8 cellular contexts compared by ENCODE assay signal in the genomic region with DNA sequence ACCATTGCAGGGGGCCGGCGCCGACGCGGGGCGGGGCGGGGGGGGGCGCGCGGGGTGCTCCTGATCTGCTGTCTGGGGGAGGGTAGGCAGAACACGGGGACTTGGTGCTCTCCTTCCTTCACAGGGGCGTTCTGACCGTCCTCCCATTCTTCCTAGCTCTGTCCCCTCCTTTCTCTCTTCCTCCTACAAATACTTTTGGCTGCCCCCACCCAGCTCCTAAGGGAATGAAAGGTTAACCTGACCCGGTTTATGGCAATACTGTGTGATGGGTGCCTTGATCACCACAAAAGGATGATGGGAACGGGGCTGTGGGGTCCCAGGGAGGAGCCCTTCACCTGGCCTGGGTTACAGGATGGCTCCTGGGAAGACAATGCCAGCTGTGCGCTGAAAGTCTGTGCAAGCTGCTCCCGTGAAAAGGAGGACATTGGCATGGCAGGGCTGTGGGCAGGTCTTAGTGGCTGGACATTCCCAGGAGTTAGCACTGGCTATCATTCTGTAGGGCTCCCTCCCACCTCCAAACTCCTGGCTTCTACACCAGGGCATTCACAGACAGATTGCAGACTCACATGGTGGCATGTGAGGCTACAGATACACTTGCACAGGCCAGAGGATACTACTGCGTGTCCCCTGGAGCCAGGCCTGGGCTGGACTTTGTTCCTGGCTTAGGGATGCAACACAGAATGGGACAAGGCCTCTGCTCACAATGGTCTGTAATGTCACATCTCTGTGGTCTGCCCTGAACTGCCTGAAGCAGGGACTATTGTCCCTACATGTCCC. TPM values are rescaled to one million over a fixed set of nuclear protein-coding genes. Genes with fewer than 3 reads are reported as not detected.
DNase-seq lines count a peak whose midpoint lies in the region; ATAC-seq and TF ChIP-seq lines count a peak whose summit lies in the region.

No MANE protein-coding gene starts in this region.

- H3K36me3 ChIP-seq in GM23248 (ENCODE audit: low read depth) (0 out of 2 replicates have a peak, but pooled peaks cover 7% of the 10 kb centered on the region), skeletal muscle satellite cell (ENCODE audit: insufficient read depth, low read length) (peaks cover 16% of the 10 kb centered on the region)

- DNase-seq in GM23248: no peak
- DNase-seq in WTC11 (ENCODE audit: low spot score): no peak
- no peak for DNase-seq in fibroblast of villous mesenchyme (ENCODE audit: low read depth)
- DNase-seq in C1 segment of cervical spinal cord (lab: John Stamatoyannopoulos, UW): no peak
- DNase-seq in erythroblast (lab: John Stamatoyannopoulos, UW): no peak
- DNase-seq in posterior cingulate gyrus: no peak

- intact Hi-C loops in posterior cingulate gyrus (cut with DNase I): loop anchor here (5.0 to 10.0 kb wide), 2 partner anchors 76 to 158 kb away; partner anchors contain the start of genes ARFRP1 and ZGPAT

- H3K4me2 ChIP-seq in GM23248 (ENCODE audit: unreplicated experiment): peak overlapping the region; percentile 94
- H3K4me2 ChIP-seq in skeletal muscle satellite cell (ENCODE audit: low read length): peak overlapping the region; percentile 85

- H3K27me3 Mint-ChIP-seq in WTC11 (ENCODE audit: low read depth): no peaks in the 10 kb centered on the region

- H3K4me3 Mint-ChIP-seq in WTC11: peak overlapping the region; percentile 94

- CTCF ChIA-PET in WTC11 (lab: Charles Lee): interaction anchor here (2.2 to 5.6 kb wide), 3 partner anchors 76 to 124 kb away, joined by 6 to 68 read pairs (median 16); partner anchors contain the start of gene SLC2A4RG

- H3K4me1 ChIP-seq in GM23248 (ENCODE audit: insufficient read depth) (peaks cover 14% of the 10 kb centered on the region), skeletal muscle satellite cell (ENCODE audit: control insufficient read depth, insufficient read depth, low read length) (peaks cover 23% of the 10 kb centered on the region)

- peak overlapping the region; percentile 79 for H3K27ac Mint-ChIP-seq in WTC11

- peaks cover 7% of the 10 kb centered on the region for H3K36me3 Mint-ChIP-seq in WTC11

- 71 to 80% methylated on average over 8 to 18 of the region's 18 CpGs for WGBS in GM23248 (ENCODE audit: low coverage in 1 of 2, low lambda C conversion rate in 2 of 2, missing lambda C conversion rate in 2 of 2), 2 experiments

- TF ChIP-seq CTCF in WTC11 (IDR thresholded peaks at IDR 0.05) (no peak), fibroblast of villous mesenchyme (IDR thresholded peaks at IDR 0.05; ENCODE audit: insufficient read depth, low read depth, low read length) (no peak)

- POLR2A ChIA-PET in WTC11 (lab: Charles Lee): interaction anchor here (1.0 to 3.3 kb wide), 2 partner anchors 16 to 32 kb away, joined by 3 to 22 read pairs; partner anchors contain the start of gene ZBTB46

- H2AFZ ChIP-seq in GM23248: no peak overlapping the region

- H3K9me3 ChIP-seq in GM23248 (ENCODE audit: low read depth) (no peaks in the 10 kb centered on the region), skeletal muscle satellite cell (replicated peaks; ENCODE audit: low read length) (no peaks in the 10 kb centered on the region)

- peaks cover 42% of the 10 kb centered on the region for H3K79me2 ChIP-seq in GM23248 (ENCODE audit: insufficient read depth)

- H3K4me1 Mint-ChIP-seq in WTC11: peaks cover 41% of the 10 kb centered on the region

- H3K4me3 ChIP-seq in GM23248 (peak overlapping the region; percentile 92), fibroblast of villous mesenchyme (ENCODE audit: low read depth, low read length) (peak overlapping the region; percentile 70), skeletal muscle satellite cell (ENCODE audit: low read length) (peak overlapping the region; percentile 99)

- no peaks in the 10 kb centered on the region for H3K9me2 ChIP-seq in GM23248 (ENCODE audit: insufficient read depth)

- H3F3A ChIP-seq in GM23248 (ENCODE audit: insufficient read depth): peaks cover 4% of the 10 kb centered on the region; the same call in 1 of the 2 replicates

- in situ Hi-C loops in GM23248 (cut with MboI): no loop called here

- H3K9me3 Mint-ChIP-seq in WTC11: no peaks in the 10 kb centered on the region

- H3K9ac ChIP-seq in GM23248 (peak overlapping the region; percentile 99), skeletal muscle satellite cell (ENCODE audit: low read depth, low read length) (peak overlapping the region; percentile 100)

- no peaks in the 10 kb centered on the region for H4K20me1 ChIP-seq in GM23248 (ENCODE audit: insufficient read depth)

- H3K27ac ChIP-seq in GM23248: no peak overlapping the region; the same call in 1 of the 2 replicates

- no peak for TF ChIP-seq POLR2A in erythroblast (IDR thresholded peaks at IDR 0.05; ENCODE audit: low read length)

- no peaks in the 10 kb centered on the region for H3K27me3 ChIP-seq in GM23248 (replicated peaks; ENCODE audit: insufficient read depth)
- H3K27me3 ChIP-seq in skeletal muscle satellite cell (ENCODE audit: control insufficient read depth, insufficient read depth, low read length): no peaks in the 10 kb centered on the region

- ATAC-seq in WTC11 (no peak), GM21717 (IDR thresholded peaks at IDR 0.05; ENCODE audit: unreplicated experiment) (no peak)

TF ChIP-seq in WTC11, 78 proteins besides CTCF, POLR2A, EP300 and RAD21:
- TF ChIP-seq NR1H2 (CRISPR knock-in tag; IDR thresholded peaks at IDR 0.05): no peak
- 0 out of 2 replicates have a peak, but pooled peaks have one; percentile 26 for TF ChIP-seq GABPB1 (CRISPR knock-in tag; IDR thresholded peaks at IDR 0.05)
TF ChIP-seq in WTC11: peak in this region for 1.

RNA-seq across cellular contexts. Expression of gene TPD52L2, which starts 1.9 kb away (rescaled TPM):
- total RNA-seq in GM23248 (2014; rRNA removed; shearing (Covaris generic)): 198 and 214 TPM in 2 replicates
- 220 and 227 TPM in 2 replicates for polyA plus RNA-seq in GM23248 (2016; fragmentation: Nextera tagmentation; extraction: Ambion mirVana)
- total RNA-seq in WTC11 (2021): 80.8 to 87.2 TPM (median 85.6 TPM) in 3 replicates
- total RNA-seq in fibroblast of villous mesenchyme: 103 and 115 TPM in 2 replicates
- 126 and 129 TPM in 2 replicates for total RNA-seq in skeletal muscle satellite cell (2012; rRNA removed)

RNA-seq across cellular contexts. Expression of gene ABHD16B, which starts 1.9 kb away (rescaled TPM):
- not detected in 2 replicates for total RNA-seq in GM23248 (2014; rRNA removed; shearing (Covaris generic))
- not detected in 2 replicates for polyA plus RNA-seq in GM23248 (2016; fragmentation: Nextera tagmentation; extraction: Ambion mirVana)
- 0.11 TPM in 1 of 3 replicates, not detected in the others for total RNA-seq in WTC11 (2021)
- total RNA-seq in fibroblast of villous mesenchyme: not detected in 2 replicates
- not detected in 2 replicates for total RNA-seq in skeletal muscle satellite cell (2012; rRNA removed)

RNA-seq across cellular contexts. Expression of gene DNAJC5, which starts 31.7 kb away (rescaled TPM):
- 68.0 and 70.9 TPM in 2 replicates for total RNA-seq in GM23248 (2014; rRNA removed; shearing (Covaris generic))
- 22.4 and 24.9 TPM in 2 replicates for polyA plus RNA-seq in GM23248 (2016; fragmentation: Nextera tagmentation; extraction: Ambion mirVana)
- total RNA-seq in WTC11 (2021) (28.5 to 31.5 TPM (median 29.6 TPM) in 3 replicates), fibroblast of villous mesenchyme (51.2 and 61.7 TPM in 2 replicates)
- total RNA-seq in skeletal muscle satellite cell (2012; rRNA removed): 47.7 and 48.9 TPM in 2 replicates

RNA-seq across cellular contexts. Expression of gene ZBTB46, which starts 32.1 kb away (rescaled TPM):
- total RNA-seq in GM23248 (2014; rRNA removed; shearing (Covaris generic)): 1.9 and 3.9 TPM in 2 replicates
- polyA plus RNA-seq in GM23248 (2016; fragmentation: Nextera tagmentation; extraction: Ambion mirVana): 0.33 and 0.38 TPM in 2 replicates
- total RNA-seq in WTC11 (2021) (18.9 to 20.1 TPM (median 20.1 TPM) in 3 replicates), fibroblast of villous mesenchyme (13.8 and 21.3 TPM in 2 replicates)
- total RNA-seq in skeletal muscle satellite cell (2012; rRNA removed): 1.0 and 1.3 TPM in 2 replicates
